Comparison of ENCODE assay signal across 28 cellular contexts in the genomic region with DNA sequence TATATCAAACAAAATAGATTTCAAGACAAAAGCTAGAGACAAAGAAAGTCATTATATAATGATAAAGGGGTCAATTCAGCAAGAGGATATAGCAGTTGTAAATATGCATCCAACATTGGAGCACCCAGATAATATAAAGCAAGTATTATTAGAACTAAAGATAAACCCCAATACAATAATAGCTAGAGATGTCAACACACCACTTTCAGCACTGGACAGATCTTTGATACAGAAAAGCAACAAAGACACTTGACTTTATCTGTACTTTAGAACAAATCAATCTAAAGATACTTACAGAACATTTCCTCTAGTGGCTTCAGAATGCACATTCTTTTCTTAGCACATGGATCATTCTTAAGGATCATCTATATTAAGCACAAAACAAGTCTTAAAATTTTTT. TPM values are rescaled to one million over a fixed set of nuclear protein-coding genes. Genes with fewer than 3 reads are reported as not detected.
"Had no signal": no experiment of that assay in that cellular context is flagged by ENCODE, and none has a peak within 500 bp of the region (broad histone marks: within the 10 kb centered on the region; RNA-seq: fewer than 3 reads in every experiment).

No MANE protein-coding gene starts in this region.

- ATAC-seq: activated CD8-positive, alpha-beta T cell treated with anti-CD3 and anti-CD28 coated beads for 36 hours; activated T-cell treated with anti-CD3 and anti-CD28 coated beads, Interleukin-2, amount 50 U/mL, for 72 hours; activated T-helper 17 cell treated with anti-CD3 and anti-CD28 coated beads, Interleukin-2, amount 50 U/mL, for 72 hours; body of pancreas; PC-3; Right ventricle myocardium inferior had no signal

- H3K27me3 Mint-ChIP-seq: activated CD4-positive, alpha-beta T cell treated with anti-CD3 and anti-CD28 coated beads, Interleukin-2, amount 10 ng/mL, durations not matched to agents 24 days and 14 days; activated CD8-positive, alpha-beta T cell treated with anti-CD3 and anti-CD28 coated beads for 36 hours; activated naive CD4-positive, alpha-beta T cell treated with anti-CD3 and anti-CD28 coated beads, Interleukin-2, amount 50 U/mL, for 24 hours; activated naive CD8-positive, alpha-beta T cell treated with anti-CD3 and anti-CD28 coated beads, Interleukin-2, amount 10 ng/mL, durations not matched to agents 7 days and 5 days; activated T-helper 17 cell treated with anti-CD3 and anti-CD28 coated beads, Interleukin-2, amount 50 U/mL, for 72 hours had no signal

- H3K4me3 ChIP-seq: body of pancreas, breast epithelium, MG63 had no signal

- H3K9me3 ChIP-seq: body of pancreas, breast epithelium, MG63 had no signal

- H3K4me1 ChIP-seq: body of pancreas, breast epithelium had no signal

- DNase-seq: activated CD4-positive, alpha-beta T cell treated with anti-CD3 and anti-CD28 coated beads, Interleukin-2, amount 10 ng/mL, durations not matched to agents 24 days and 14 days; activated CD4-positive, alpha-beta T cell treated with anti-CD3 and anti-CD28 coated beads, Interleukin-2, amount 50 U/mL, for 4 hours; activated CD8-positive, alpha-beta T cell treated with anti-CD3 and anti-CD28 coated beads for 36 hours; activated gamma-delta T cell; activated naive CD4-positive, alpha-beta T cell treated with Interleukin-2 at 50 U/mL for 16 hours; activated naive CD8-positive, alpha-beta T cell treated with anti-CD3 and anti-CD28 coated beads, Interleukin-2, amount 10 ng/mL, durations not matched to agents 7 days and 5 days; activated T-cell treated with anti-CD3 and anti-CD28 coated beads, Interleukin-2, amount 50 U/mL, for 1 hour; activated T-cell treated with anti-CD3 and anti-CD28 coated beads, Interleukin-2, amount 50 U/mL, for 72 hours; body of pancreas; MG63; MV-4-11; NCI-H1092; NCI-H1436 treated with DMSO at 0.1 percent for 48 hours; NCI-H1694 treated with DMSO at 0.1 percent for 48 hours; NCI-H2029; NCI-H345; NCI-H524 treated with DMSO at 0.1 percent for 48 hours; NK-92 treated with Interleukin-12 subunit alpha and Interleukin-12 subunit beta, amount 100 ng/mL, for 24 hours; PC-3; SW 1271; T-helper 1 cell had no signal

- H3K36me3 ChIP-seq: breast epithelium had no signal

- H3K27ac Mint-ChIP-seq: activated CD4-positive, alpha-beta T cell treated with anti-CD3 and anti-CD28 coated beads, Interleukin-2, amount 10 ng/mL, durations not matched to agents 24 days and 14 days; activated CD8-positive, alpha-beta T cell treated with anti-CD3 and anti-CD28 coated beads for 36 hours; activated naive CD8-positive, alpha-beta T cell treated with anti-CD3 and anti-CD28 coated beads, Interleukin-2, amount 10 ng/mL, durations not matched to agents 7 days and 5 days; activated T-helper 17 cell treated with anti-CD3 and anti-CD28 coated beads, Interleukin-2, amount 50 U/mL, for 72 hours had no signal

- H3K27ac ChIP-seq: body of pancreas, breast epithelium, RWPE1 had no signal

- H3K27me3 ChIP-seq: body of pancreas, breast epithelium, MG63 had no signal

- H3K4me3 Mint-ChIP-seq: activated CD4-positive, alpha-beta T cell treated with anti-CD3 and anti-CD28 coated beads, Interleukin-2, amount 10 ng/mL, durations not matched to agents 24 days and 14 days; activated CD8-positive, alpha-beta T cell treated with anti-CD3 and anti-CD28 coated beads for 36 hours; activated naive CD4-positive, alpha-beta T cell treated with anti-CD3 and anti-CD28 coated beads, Interleukin-2, amount 50 U/mL, for 24 hours; activated naive CD8-positive, alpha-beta T cell treated with anti-CD3 and anti-CD28 coated beads, Interleukin-2, amount 10 ng/mL, durations not matched to agents 7 days and 5 days; activated T-cell treated with anti-CD3 and anti-CD28 coated beads, Interleukin-2, amount 50 U/mL, for 72 hours; activated T-helper 17 cell treated with anti-CD3 and anti-CD28 coated beads, Interleukin-2, amount 50 U/mL, for 72 hours had no signal

RNA-seq across cellular contexts. Expression of a gene that starts 59.1 kb away (rescaled TPM):
- total RNA-seq: activated CD8-positive, alpha-beta memory T cell treated with anti-CD3 and anti-CD28 coated beads for 36 hours; body of pancreas; NCI-H460; PC-3; Right ventricle myocardium inferior had no signal
